In genomic region chr4:177441803-177442622, GRCh38 we compare ENCODE assay signal across 8 cellular contexts. TPM values are rescaled to one million over a fixed set of nuclear protein-coding genes. Genes with fewer than 3 reads are reported as not detected.
DNase-seq lines count a peak whose midpoint lies in the region; ATAC-seq and TF ChIP-seq lines count a peak whose summit lies in the region.

TSS of gene AGA (minus strand) at chr4:177442437. CDS start at chr4:177442375, 62 bp downstream.

- TF ChIP-seq CTCF in ascending aorta (IDR thresholded peaks at IDR 0.05): no peak
- no peak for TF ChIP-seq CTCF in vagina (IDR thresholded peaks at IDR 0.05)

- ATAC-seq in HG02870 (IDR thresholded peaks at IDR 0.05; ENCODE audit: unreplicated experiment) (peak; percentile 86), right cardiac atrium (peak; percentile 99)

- peak; percentile 80 for DNase-seq in NCI-H146 treated with DMSO at 0.1 percent for 48 hours (lab: John Stamatoyannopoulos, UW; ENCODE audit: unreplicated experiment)
- peak; percentile 88 to 98 for DNase-seq in ascending aorta (ENCODE audit: low spot score in 2 of 2)
- DNase-seq in right cardiac atrium: peak; percentile 97 to 99 (median 99)
- peak; percentile 95 for DNase-seq in putamen (ENCODE audit: low spot score)
- DNase-seq in vagina (ENCODE audit: extremely low spot score in 2 of 2): peak in 1 of 2 donors; percentile 95

- H3K27me3 ChIP-seq in ascending aorta (no peaks in the 10 kb centered on the region), right cardiac atrium (ENCODE audit: control insufficient read depth, insufficient read depth) (no peaks in the 10 kb centered on the region), vagina (no peaks in the 10 kb centered on the region)

- H3K9me3 ChIP-seq in ascending aorta (no peaks in the 10 kb centered on the region), right cardiac atrium (ENCODE audit: control insufficient read depth, low read length) (no peaks in the 10 kb centered on the region), vagina (no peaks in the 10 kb centered on the region)

- H3K27ac ChIP-seq in ascending aorta: peak within 1 kb of the TSS; percentile 89 to 92
- H3K27ac ChIP-seq in right cardiac atrium (ENCODE audit: low read length): peak within 1 kb of the TSS; percentile 93
- H3K27ac ChIP-seq in vagina: peak within 1 kb of the TSS; percentile 94

- under 1% methylated on average over 60 of the region's 60 CpGs for WGBS in right cardiac atrium

- peaks cover 3 to 4% of the 10 kb centered on the region in 2 donors for H3K4me1 ChIP-seq in ascending aorta
- H3K4me1 ChIP-seq in right cardiac atrium (ENCODE audit: control insufficient read depth, insufficient read depth, low read length): no peaks in the 10 kb centered on the region
- H3K4me1 ChIP-seq in vagina: peaks cover 17% of the 10 kb centered on the region

- H3K4me3 ChIP-seq in ascending aorta (peak within 1 kb of the TSS; percentile 60 to 83), right cardiac atrium (ENCODE audit: low read length) (peak within 1 kb of the TSS; percentile 43), vagina (peak within 1 kb of the TSS; percentile 63 to 64)

- intact Hi-C loops in T-helper 2 cell treated with Interferon-gamma antibody and Interleukin-4, amounts not matched to agents 100 ng/mL and 5 ng/mL, for 36 hours (cut with micrococcal nuclease): loop anchor here (1.0 to 5.0 kb wide), 8 partner anchors 40 to 1245 kb away; partner anchors contain the start of genes NEIL3, SPATA4 and VEGFC
- intact Hi-C loops in ascending aorta (cut with DNase I) (loop anchor here (5.0 to 10.0 kb wide), 3 partner anchors 140 to 1125 kb away; partner anchors contain the start of genes SPCS3 and VEGFC), right cardiac atrium (cut with DNase I) (no loop called here), vagina (cut with DNase I) (no loop called here)

- TF ChIP-seq POLR2A in GM15510 (IDR thresholded peaks at IDR 0.05; ENCODE audit: borderline replicate concordance, extremely low read depth, insufficient read length): peak; percentile 91
- no peak for TF ChIP-seq POLR2A in vagina (IDR thresholded peaks at IDR 0.05)

- H3K36me3 ChIP-seq in ascending aorta (no peaks in the 10 kb centered on the region), vagina (peaks cover 0 to 4% of the 10 kb centered on the region in 2 donors)

RNA-seq across cellular contexts. Expression of gene AGA, which starts in this region (rescaled TPM):
- total RNA-seq in T-helper 2 cell treated with Interferon-gamma antibody and Interleukin-4, amounts not matched to agents 100 ng/mL and 5 ng/mL, for 36 hours: 20.0 and 20.4 TPM in 2 replicates
- total RNA-seq in ascending aorta (4.5 TPM), right cardiac atrium (10 to 100 TPM in 1 of 4 donors, 1 to 10 TPM in 3; 7.6 to 10.3 (median 9.0) TPM), vagina (26.3 TPM)
- 6.2 TPM for polyA plus RNA-seq in right cardiac atrium

Comparison
In these comparisons a context has a peak if more than half of its experiments do, and no peak if none do; other contexts are left out.
1. intact Hi-C loops: an anchor here in T-helper 2 cell treated with Interferon-gamma antibody and Interleukin-4, amounts not matched to agents 100 ng/mL and 5 ng/mL, for 36 hours (1.0 to 5.0 kb wide) and ascending aorta (5.0 to 10.0 kb wide); none called in right cardiac atrium and vagina.